In genomic region chr21:43866659-43867331, GRCh38 we compare ENCODE assay signal across 8 cellular contexts. TPM values are rescaled to one million over a fixed set of nuclear protein-coding genes. Genes with fewer than 3 reads are reported as not detected.
A peak's percentile ranks its signal among the peaks of the same experiment; 100 is the strongest.
DNase-seq lines count a peak whose midpoint lies in the region; ATAC-seq and TF ChIP-seq lines count a peak whose summit lies in the region.

No MANE protein-coding gene starts in this region.

- DNase-seq in 8988T (peak; percentile 35), GM23338 (ENCODE audit: low spot score) (no peak), upper lobe of right lung (peak; percentile 77), H4 (ENCODE audit: low spot score) (no peak), NCI-H510A (lab: John Stamatoyannopoulos, UW) (no peak)
- DNase-seq in activated CD4-positive, alpha-beta T cell treated with anti-CD3 and anti-CD28 coated beads for 1 hour, result peak; percentile 24
- DNase-seq in effector memory CD4-positive, alpha-beta T cell, result peak; percentile 58 to 63 (median 59)
- peak; percentile 58 for DNase-seq in natural killer cell treated with Interleukin-12 subunit alpha and Interleukin-12 subunit beta and Interleukin-15 and Interleukin-18, amount 100 ng/mL, for 72 hours (ENCODE audit: low spot score)

- H3K9me3 ChIP-seq in effector memory CD4-positive, alpha-beta T cell (ENCODE audit: control insufficient read depth, low read length), result no peaks in the 10 kb centered on the region
- H3K9me3 ChIP-seq in upper lobe of right lung, result no peaks in the 10 kb centered on the region

- TF ChIP-seq CTCF in GM23338 (conservative IDR thresholded peaks at IDR 0.05; ENCODE audit: low read depth in 2 of 2) (no peak), upper lobe of right lung (IDR thresholded peaks at IDR 0.05) (no peak)

- no peak overlapping the region for H3K27ac Mint-ChIP-seq in GM23338
- peak overlapping the region; percentile 56 to 65 for H3K27ac Mint-ChIP-seq in natural killer cell treated with Interleukin-12 subunit alpha and Interleukin-12 subunit beta and Interleukin-15 and Interleukin-18, amount 100 ng/mL, for 72 hours

- H3K36me3 ChIP-seq in GM23338 (ENCODE audit: insufficient read depth), result no peaks in the 10 kb centered on the region
- no peaks in the 10 kb centered on the region for H3K36me3 ChIP-seq in effector memory CD4-positive, alpha-beta T cell (ENCODE audit: control insufficient read depth, insufficient read depth, low read length)
- H3K36me3 ChIP-seq in upper lobe of right lung, result peaks cover 4% of the 10 kb centered on the region

- ATAC-seq in GM23338 (peak; percentile 9), upper lobe of right lung (peak; percentile 63)
- peak; percentile 47 to 56 for ATAC-seq in natural killer cell treated with Interleukin-12 subunit alpha and Interleukin-12 subunit beta and Interleukin-15 and Interleukin-18, amount 100 ng/mL, for 72 hours

- H3F3A ChIP-seq in GM23338 (replicated peaks; ENCODE audit: low read depth), result peaks cover 12% of the 10 kb centered on the region; the same call in 1 of the 2 replicates

- H3K4me1 ChIP-seq in GM23338 (ENCODE audit: insufficient read depth), result peaks cover 10% of the 10 kb centered on the region
- peaks cover 23% of the 10 kb centered on the region for H3K4me1 ChIP-seq in effector memory CD4-positive, alpha-beta T cell (ENCODE audit: control insufficient read depth, insufficient read depth, low read length, poor library complexity, severe bottlenecking)
- H3K4me1 ChIP-seq in upper lobe of right lung, result peaks cover 13% of the 10 kb centered on the region

- H4K20me1 ChIP-seq in GM23338 (replicated peaks; ENCODE audit: insufficient read depth), result no peaks in the 10 kb centered on the region

- peak overlapping the region; percentile 64 for H3K4me3 Mint-ChIP-seq in GM23338
- peak overlapping the region; percentile 50 for H3K4me3 Mint-ChIP-seq in natural killer cell treated with Interleukin-12 subunit alpha and Interleukin-12 subunit beta and Interleukin-15 and Interleukin-18, amount 100 ng/mL, for 72 hours

- H3K36me3 Mint-ChIP-seq in GM23338 (ENCODE audit: low read depth), result no peaks in the 10 kb centered on the region
- peaks cover 6% of the 10 kb centered on the region for H3K36me3 Mint-ChIP-seq in natural killer cell treated with Interleukin-12 subunit alpha and Interleukin-12 subunit beta and Interleukin-15 and Interleukin-18, amount 100 ng/mL, for 72 hours

- no peaks in the 10 kb centered on the region for H3K9me3 Mint-ChIP-seq in GM23338
- H3K9me3 Mint-ChIP-seq in natural killer cell treated with Interleukin-12 subunit alpha and Interleukin-12 subunit beta and Interleukin-15 and Interleukin-18, amount 100 ng/mL, for 72 hours, result no peaks in the 10 kb centered on the region

- peak overlapping the region; percentile 76 for H3K4me2 ChIP-seq in GM23338

- H3K4me1 Mint-ChIP-seq in GM23338, result peaks cover 17% of the 10 kb centered on the region
- peaks cover 22 to 25% of the 10 kb centered on the region in 2 donors for H3K4me1 Mint-ChIP-seq in natural killer cell treated with Interleukin-12 subunit alpha and Interleukin-12 subunit beta and Interleukin-15 and Interleukin-18, amount 100 ng/mL, for 72 hours (ENCODE audit: low read depth in 2 of 2)

- intact Hi-C loops in upper lobe of right lung (cut with DNase I), result no loop called here

- H3K27me3 Mint-ChIP-seq in GM23338 (ENCODE audit: insufficient read depth, low read depth, poor library complexity), result peaks cover 23% of the 10 kb centered on the region
- no peaks in the 10 kb centered on the region for H3K27me3 Mint-ChIP-seq in natural killer cell treated with Interleukin-12 subunit alpha and Interleukin-12 subunit beta and Interleukin-15 and Interleukin-18, amount 100 ng/mL, for 72 hours

- H3K4me3 ChIP-seq in GM23338 (peak overlapping the region; percentile 60), upper lobe of right lung (peak overlapping the region; percentile 74)
- peak overlapping the region; percentile 76 for H3K4me3 ChIP-seq in effector memory CD4-positive, alpha-beta T cell (ENCODE audit: insufficient read depth, low read depth, low read length, poor library complexity, severe bottlenecking)

- H3K9me2 ChIP-seq in GM23338 (ENCODE audit: insufficient read depth), result no peaks in the 10 kb centered on the region

- H2AFZ ChIP-seq in GM23338, result no peak overlapping the region

- no peak overlapping the region for H3K27ac ChIP-seq in GM23338 (ENCODE audit: low read depth)
- peak overlapping the region; percentile 84 for H3K27ac ChIP-seq in effector memory CD4-positive, alpha-beta T cell (ENCODE audit: insufficient read depth, low read length, poor library complexity, severe bottlenecking)
- peak overlapping the region; percentile 88 for H3K27ac ChIP-seq in upper lobe of right lung

- H3K27me3 ChIP-seq in GM23338 (ENCODE audit: insufficient read depth), result peaks cover 30% of the 10 kb centered on the region
- no peaks in the 10 kb centered on the region for H3K27me3 ChIP-seq in effector memory CD4-positive, alpha-beta T cell (replicated peaks; ENCODE audit: control insufficient read depth, insufficient read depth, low read length, poor library complexity, severe bottlenecking)
- H3K27me3 ChIP-seq in upper lobe of right lung, result no peaks in the 10 kb centered on the region

- no peaks in the 10 kb centered on the region for H3K79me2 ChIP-seq in GM23338 (replicated peaks; ENCODE audit: insufficient read depth)

TF ChIP-seq in GM23338, 12 proteins besides CTCF, POLR2A, EP300 and RAD21:
- TF ChIP-seq, protein P1, sequence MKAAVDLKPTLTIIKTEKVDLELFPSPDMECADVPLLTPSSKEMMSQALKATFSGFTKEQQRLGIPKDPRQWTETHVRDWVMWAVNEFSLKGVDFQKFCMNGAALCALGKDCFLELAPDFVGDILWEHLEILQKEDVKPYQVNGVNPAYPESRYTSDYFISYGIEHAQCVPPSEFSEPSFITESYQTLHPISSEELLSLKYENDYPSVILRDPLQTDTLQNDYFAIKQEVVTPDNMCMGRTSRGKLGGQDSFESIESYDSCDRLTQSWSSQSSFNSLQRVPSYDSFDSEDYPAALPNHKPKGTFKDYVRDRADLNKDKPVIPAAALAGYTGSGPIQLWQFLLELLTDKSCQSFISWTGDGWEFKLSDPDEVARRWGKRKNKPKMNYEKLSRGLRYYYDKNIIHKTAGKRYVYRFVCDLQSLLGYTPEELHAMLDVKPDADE (IDR thresholded peaks at IDR 0.05), result no peak
- no peak for TF ChIP-seq NANOG (IDR thresholded peaks at IDR 0.05; ENCODE audit: borderline replicate concordance)
- TF ChIP-seq JUNB (IDR thresholded peaks at IDR 0.05; ENCODE audit: unreplicated experiment), result no peak
- no peak for TF ChIP-seq CREB1 (CRISPR knock-in tag; IDR thresholded peaks at IDR 0.05; ENCODE audit: low read depth)

RNA-seq across cellular contexts. Expression of gene AGPAT3, which starts 1.8 kb away (rescaled TPM):
- 4.4 and 6.1 TPM in 2 replicates for total RNA-seq in GM23338 (2014; rRNA removed; shearing (Covaris generic))
- 1.1 and 2.1 TPM in 2 replicates for polyA plus RNA-seq in GM23338 (2016; fragmentation: Nextera tagmentation; extraction: Ambion mirVana)
- 100 to 1,000 TPM in 1 of 2 donors, 10 to 100 TPM in 1; 66.8 to 115 TPM for total RNA-seq in natural killer cell treated with Interleukin-12 subunit alpha and Interleukin-12 subunit beta and Interleukin-15 and Interleukin-18, amount 100 ng/mL, for 72 hours
- total RNA-seq in upper lobe of right lung, result 86.0 TPM
- 27.0 and 29.4 TPM in 2 replicates for total RNA-seq in H4 (2014; rRNA removed; shearing (Covaris generic))

Comparison
In these comparisons a context has a peak if more than half of its experiments do, and no peak if none do; other contexts are left out.
1. DNase-seq: peak in 8988T (single experiment), activated CD4-positive, alpha-beta T cell treated with anti-CD3 and anti-CD28 coated beads for 1 hour (single experiment), effector memory CD4-positive, alpha-beta T cell (3 of 3), natural killer cell treated with Interleukin-12 subunit alpha and Interleukin-12 subunit beta and Interleukin-15 and Interleukin-18, amount 100 ng/mL, for 72 hours (single experiment) and upper lobe of right lung (single experiment); none in GM23338 (single experiment), H4 (single experiment) and NCI-H510A (single experiment).
2. ATAC-seq: peak in every context shown above with its lines; median percentile 63 in upper lobe of right lung; 52 in natural killer cell treated with Interleukin-12 subunit alpha and Interleukin-12 subunit beta and Interleukin-15 and Interleukin-18, amount 100 ng/mL, for 72 hours; 9 in GM23338.
3. Peak in every context shown above with its lines, with median percentiles within 50 percentile points of each other: H3K4me3 ChIP-seq.